8 cellular contexts compared by ENCODE assay signal in the genomic region with DNA sequence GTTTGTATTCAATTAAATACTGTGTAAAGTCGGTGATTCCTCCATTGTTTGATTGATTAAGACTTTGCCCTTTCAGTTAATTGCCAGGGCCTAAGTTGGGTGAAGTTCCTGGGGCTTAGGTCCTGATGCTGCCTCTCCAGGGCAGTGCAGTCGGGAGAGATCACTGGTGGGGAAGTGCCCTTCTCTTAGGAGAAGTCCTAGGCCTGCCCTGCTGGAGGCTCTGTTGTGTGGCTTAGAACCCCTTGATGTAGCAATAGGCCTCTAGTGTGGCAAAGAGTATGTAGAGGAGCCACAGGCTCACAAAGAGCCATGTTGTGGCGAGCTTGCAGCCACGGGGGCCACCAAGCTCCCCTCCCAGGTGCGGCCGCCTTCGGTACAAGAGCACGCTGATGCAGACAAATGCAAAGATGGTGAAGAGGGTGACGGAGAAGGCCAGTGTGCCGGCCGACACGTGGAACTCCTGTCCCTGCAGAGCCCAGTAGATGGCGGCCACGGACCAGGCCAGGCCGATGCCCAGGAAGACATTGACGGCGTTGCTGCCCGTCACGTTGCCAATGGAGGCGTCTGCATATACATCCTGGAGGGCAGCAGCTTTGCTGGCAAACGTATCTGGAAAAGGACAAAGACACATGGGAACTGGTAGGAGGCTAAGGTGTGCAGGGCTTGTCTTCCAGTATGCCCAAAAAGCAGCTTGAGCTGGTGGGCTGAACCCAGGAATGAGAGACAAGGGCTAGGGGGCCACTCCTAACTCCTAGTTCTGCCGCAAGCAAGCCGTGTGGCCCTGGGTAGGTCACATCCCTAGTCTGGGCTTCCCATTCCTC.
A peak's percentile ranks its signal among the peaks of the same experiment; 100 is the strongest.
DNase-seq lines count a peak whose midpoint lies in the region; ATAC-seq and TF ChIP-seq lines count a peak whose summit lies in the region.

No MANE protein-coding gene starts in this region.

- H3K4me3 Mint-ChIP-seq in natural killer cell treated with Interleukin-12 subunit alpha and Interleukin-12 subunit beta and Interleukin-15 and Interleukin-18, amount 100 ng/mL, for 72 hours: no peak overlapping the region

- no peak overlapping the region for H3K27ac Mint-ChIP-seq in natural killer cell treated with Interleukin-12 subunit alpha and Interleukin-12 subunit beta and Interleukin-15 and Interleukin-18, amount 100 ng/mL, for 72 hours

- TF ChIP-seq CTCF in BJ (IDR thresholded peaks at IDR 0.05; ENCODE audit: insufficient read depth, low read depth, low read length) (peak; percentile 59), HFF-Myc (IDR thresholded peaks at IDR 0.05; ENCODE audit: low read depth, low read length, missing control alignments) (peak; percentile 65), upper lobe of left lung (IDR thresholded peaks at IDR 0.05) (peak; percentile 34 to 80 (median 60))

- no peak for TF ChIP-seq POLR2A in upper lobe of left lung (IDR thresholded peaks at IDR 0.05)

- no peak overlapping the region for H3K27ac ChIP-seq in caudate nucleus (ENCODE audit: low read depth, low read length)
- H3K27ac ChIP-seq in upper lobe of left lung: no peak overlapping the region

- no peaks in the 10 kb centered on the region for H3K4me1 Mint-ChIP-seq in natural killer cell treated with Interleukin-12 subunit alpha and Interleukin-12 subunit beta and Interleukin-15 and Interleukin-18, amount 100 ng/mL, for 72 hours (ENCODE audit: low read depth in 2 of 2)

- DNase-seq in BJ (ENCODE audit: low read depth) (no peak), HFF-Myc (ENCODE audit: extremely low read depth, low read depth) (no peak), NCI-H774 (lab: John Stamatoyannopoulos, UW) (peak; percentile 40), caudate nucleus (lab: John Stamatoyannopoulos, UW) (peak in 48 of 61 donors; percentile 2 to 62 (median 20)), kidney tubule cell (ENCODE audit: low spot score) (peak; percentile 81), upper lobe of left lung (peak; percentile 58 to 83)
- DNase-seq in natural killer cell treated with Interleukin-12 subunit alpha and Interleukin-12 subunit beta and Interleukin-15 and Interleukin-18, amount 100 ng/mL, for 72 hours (ENCODE audit: low spot score): no peak

- ATAC-seq in upper lobe of left lung (ENCODE audit: low FRiP score in 2 of 2): peak; percentile 64 to 65
- ATAC-seq in natural killer cell treated with Interleukin-12 subunit alpha and Interleukin-12 subunit beta and Interleukin-15 and Interleukin-18, amount 100 ng/mL, for 72 hours: no peak
- ATAC-seq in GM18867 (IDR thresholded peaks at IDR 0.05; ENCODE audit: unreplicated experiment): no peak

- H3K4me3 ChIP-seq in BJ (ENCODE audit: low read depth, low read length) (no peak overlapping the region), HFF-Myc (replicated peaks; ENCODE audit: low read depth, low read length) (no peak overlapping the region), upper lobe of left lung (no peak overlapping the region)

- H3K27me3 Mint-ChIP-seq in natural killer cell treated with Interleukin-12 subunit alpha and Interleukin-12 subunit beta and Interleukin-15 and Interleukin-18, amount 100 ng/mL, for 72 hours: peaks cover 18 to 45% of the 10 kb centered on the region in 2 donors

- H3K27me3 ChIP-seq in BJ (ENCODE audit: control insufficient read depth, insufficient read depth, low read length): no peaks in the 10 kb centered on the region
- H3K27me3 ChIP-seq in upper lobe of left lung: no peaks in the 10 kb centered on the region

- H3K9me3 Mint-ChIP-seq in natural killer cell treated with Interleukin-12 subunit alpha and Interleukin-12 subunit beta and Interleukin-15 and Interleukin-18, amount 100 ng/mL, for 72 hours: no peaks in the 10 kb centered on the region

- H3K36me3 Mint-ChIP-seq in natural killer cell treated with Interleukin-12 subunit alpha and Interleukin-12 subunit beta and Interleukin-15 and Interleukin-18, amount 100 ng/mL, for 72 hours: no peaks in the 10 kb centered on the region

- whole genome bisulfite sequencing in upper lobe of left lung, 2 donors: 33 to 42% methylated on average over 18 to 23 of the region's 23 CpGs

- no peak for TF ChIP-seq EP300 in upper lobe of left lung (IDR thresholded peaks at IDR 0.05)

- no peaks in the 10 kb centered on the region for H3K36me3 ChIP-seq in BJ (ENCODE audit: control insufficient read depth, insufficient read depth, low read length)
- no peaks in the 10 kb centered on the region for H3K36me3 ChIP-seq in upper lobe of left lung

- CTCF ChIA-PET in BJ (lab: Yijun Ruan, JAX): interaction anchor here (0.6 to 2.1 kb wide), 4 partner anchors 10 to 24 kb away, joined by 3 to 10 read pairs (median 3); no protein-coding TSS in a partner anchor

- no peaks in the 10 kb centered on the region for H3K4me1 ChIP-seq in upper lobe of left lung

- no peaks in the 10 kb centered on the region for H3K9me3 ChIP-seq in upper lobe of left lung

- POLR2A ChIA-PET in BJ (lab: Charles Lee): no interaction called here

Comparison
In these comparisons a context has a peak if more than half of its experiments do, and no peak if none do; other contexts are left out.
1. DNase-seq: peak in NCI-H774 (single experiment), caudate nucleus (48 of 61), kidney tubule cell (single experiment) and upper lobe of left lung (2 of 2); none in BJ (single experiment), HFF-Myc (single experiment) and natural killer cell treated with Interleukin-12 subunit alpha and Interleukin-12 subunit beta and Interleukin-15 and Interleukin-18, amount 100 ng/mL, for 72 hours (single experiment).
2. ATAC-seq: peak in upper lobe of left lung (2 of 2); none in natural killer cell treated with Interleukin-12 subunit alpha and Interleukin-12 subunit beta and Interleukin-15 and Interleukin-18, amount 100 ng/mL, for 72 hours (0 of 2) and GM18867 (single experiment).
3. Peak in every context shown above with its lines, with median percentiles within 50 percentile points of each other: CTCF ChIP-seq.